In genomic region chr2:11659866-11660265, GRCh38 we compare ENCODE assay signal across 17 cellular contexts. TPM values are rescaled to one million over a fixed set of nuclear protein-coding genes. Genes with fewer than 3 reads are reported as not detected.
DNase-seq lines count a peak whose midpoint lies in the region; ATAC-seq lines count a peak whose summit lies in the region.
"Had no signal": no experiment of that assay in that cellular context is flagged by ENCODE, and none has a peak within 500 bp of the region (broad histone marks: within the 10 kb centered on the region; RNA-seq: fewer than 3 reads in every experiment).

No MANE protein-coding gene starts in this region.

- no peak overlapping the region for H3K27ac Mint-ChIP-seq in stimulated activated effector memory CD8-positive, alpha-beta T cell treated with anti-CD3 and anti-CD28 coated beads, Interleukin-12 subunit alpha, Interleukin-12 subunit beta, amount 100 ng/mL, for 72 hours
- H3K27ac Mint-ChIP-seq: CD14-positive monocyte; CD8-positive, alpha-beta T cell had no signal

- no peak for ATAC-seq in Right ventricle myocardium inferior
- ATAC-seq in sciatic nerve, result no peak
- ATAC-seq in stimulated activated effector memory CD8-positive, alpha-beta T cell treated with anti-CD3 and anti-CD28 coated beads, Interleukin-12 subunit alpha, Interleukin-12 subunit beta, amount 100 ng/mL, for 72 hours, result peak; percentile 32
- no peak for ATAC-seq in GM21447 (IDR thresholded peaks at IDR 0.05; ENCODE audit: unreplicated experiment)
- ATAC-seq in GM18520 (IDR thresholded peaks at IDR 0.05; ENCODE audit: unreplicated experiment), result no peak
- ATAC-seq: CD8-positive, alpha-beta T cell had no signal

- intact Hi-C loops in cardiac septum (cut with DNase I), result no loop called here
- intact Hi-C loops in Right ventricle myocardium inferior (cut with DNase I), result no loop called here
- intact Hi-C loops in sciatic nerve (cut with DNase I), result no loop called here

- DNase-seq in cardiac septum (ENCODE audit: low spot score) (peak; percentile 44), Right ventricle myocardium inferior (ENCODE audit: missing footprints) (no peak), islet precursor cell (peak; percentile 35), sciatic nerve (ENCODE audit: low spot score) (peak; percentile 31), RKO (ENCODE audit: low spot score) (no peak)
- DNase-seq in stimulated activated effector memory CD8-positive, alpha-beta T cell treated with anti-CD3 and anti-CD28 coated beads, Interleukin-12 subunit alpha, Interleukin-12 subunit beta, amount 100 ng/mL, for 72 hours (ENCODE audit: low spot score in 2 of 2), result no peak
- DNase-seq: CD8-positive, alpha-beta T cell; COR-L47; DMS153; DND-41; GDM1; HCEC 1CT had no signal

- no peaks in the 10 kb centered on the region for H3K36me3 Mint-ChIP-seq in stimulated activated effector memory CD8-positive, alpha-beta T cell treated with anti-CD3 and anti-CD28 coated beads, Interleukin-12 subunit alpha, Interleukin-12 subunit beta, amount 100 ng/mL, for 72 hours
- H3K36me3 Mint-ChIP-seq: CD14-positive monocyte; CD8-positive, alpha-beta T cell had no signal

- no peak overlapping the region for H3K4me3 Mint-ChIP-seq in stimulated activated effector memory CD8-positive, alpha-beta T cell treated with anti-CD3 and anti-CD28 coated beads, Interleukin-12 subunit alpha, Interleukin-12 subunit beta, amount 100 ng/mL, for 72 hours
- H3K4me3 Mint-ChIP-seq: CD14-positive monocyte; CD8-positive, alpha-beta T cell had no signal

- no peaks in the 10 kb centered on the region for H3K4me1 Mint-ChIP-seq in stimulated activated effector memory CD8-positive, alpha-beta T cell treated with anti-CD3 and anti-CD28 coated beads, Interleukin-12 subunit alpha, Interleukin-12 subunit beta, amount 100 ng/mL, for 72 hours
- H3K4me1 Mint-ChIP-seq: CD14-positive monocyte had no signal

- peaks cover 10% of the 10 kb centered on the region for H3K9me3 Mint-ChIP-seq in stimulated activated effector memory CD8-positive, alpha-beta T cell treated with anti-CD3 and anti-CD28 coated beads, Interleukin-12 subunit alpha, Interleukin-12 subunit beta, amount 100 ng/mL, for 72 hours

RNA-seq across cellular contexts. Expression of gene NTSR2, which starts 10.1 kb away (rescaled TPM):
- total RNA-seq in cardiac septum (not detected), Right ventricle myocardium inferior (not detected), sciatic nerve (not detected)
- total RNA-seq: A673; CD8-positive, alpha-beta T cell; H4 had no signal

Comparison
In these comparisons a context has a peak if more than half of its experiments do, and no peak if none do; other contexts are left out.
1. DNase-seq: peak in cardiac septum (single experiment), islet precursor cell (single experiment) and sciatic nerve (single experiment); none in Right ventricle myocardium inferior (single experiment), stimulated activated effector memory CD8-positive, alpha-beta T cell treated with anti-CD3 and anti-CD28 coated beads, Interleukin-12 subunit alpha, Interleukin-12 subunit beta, amount 100 ng/mL, for 72 hours (0 of 2) and RKO (single experiment).